Comparison of ENCODE assay signal across 26 cellular contexts in genomic region chr13:39245688-39246087, GRCh38.
A peak's percentile ranks its signal among the peaks of the same experiment; 100 is the strongest.
DNase-seq lines count a peak whose midpoint lies in the region; ATAC-seq and TF ChIP-seq lines count a peak whose summit lies in the region.
"Had no signal": no experiment of that assay in that cellular context is flagged by ENCODE, and none has a peak within 500 bp of the region (broad histone marks: within the 10 kb centered on the region; RNA-seq: fewer than 3 reads in every experiment).

No MANE protein-coding gene starts in this region.

- TF ChIP-seq CTCF in GM23338 (conservative IDR thresholded peaks at IDR 0.05; ENCODE audit: low read depth in 2 of 2): no peak
- TF ChIP-seq CTCF in epithelial cell of esophagus (IDR thresholded peaks at IDR 0.05; ENCODE audit: insufficient read depth, low read depth, low read length, missing control alignments): no peak

- H3K27me3 Mint-ChIP-seq in GM23338 (ENCODE audit: insufficient read depth, low read depth, poor library complexity): no peaks in the 10 kb centered on the region
- H3K27me3 Mint-ChIP-seq: type B pancreatic cell had no signal

- H4K20me1 ChIP-seq in GM23338 (replicated peaks; ENCODE audit: insufficient read depth): no peaks in the 10 kb centered on the region

- no peaks in the 10 kb centered on the region for H3K4me1 Mint-ChIP-seq in GM23338
- H3K4me1 Mint-ChIP-seq: CD14-positive monocyte, naive B cell had no signal

- no peak overlapping the region for H2BK120ac ChIP-seq in mesenchymal stem cell (ENCODE audit: low read depth, low read length)

- H2BK5ac ChIP-seq in mesenchymal stem cell (ENCODE audit: low read depth, low read length, poor library complexity, severe bottlenecking): no peak overlapping the region

- no peak overlapping the region for H3K27ac ChIP-seq in GM23338 (ENCODE audit: low read depth)
- no peak overlapping the region for H3K27ac ChIP-seq in mesenchymal stem cell (ENCODE audit: low read length, poor library complexity, severe bottlenecking)
- H3K27ac ChIP-seq: brain microvascular endothelial cell, colonic mucosa, hepatocyte, skin epidermis had no signal

- H2BK15ac ChIP-seq in mesenchymal stem cell (ENCODE audit: low read depth, poor library complexity, severe bottlenecking): no peak overlapping the region

- H3K9me2 ChIP-seq in GM23338 (ENCODE audit: insufficient read depth): no peaks in the 10 kb centered on the region

- no peak for DNase-seq in GM23338 (ENCODE audit: low spot score)
- DNase-seq in NCI-H1417 (lab: John Stamatoyannopoulos, UW): peak; percentile 47 to 86 (median 86)
- DNase-seq in NCI-H345 treated with DMSO at 0.1 percent for 48 hours (lab: John Stamatoyannopoulos, UW; ENCODE audit: unreplicated experiment): peak; percentile 70
- DNase-seq in epithelial cell of esophagus (ENCODE audit: low read depth): peak; percentile 81
- DNase-seq in mesenchymal stem cell: no peak
- DNase-seq in inferior parietal cortex (ENCODE audit: extremely low spot score): no peak
- DNase-seq: activated CD4-positive, alpha-beta memory T cell treated with anti-CD3 and anti-CD28 coated beads, Interleukin-2, amount 10 ng/mL, durations not matched to agents 7 days and 5 days; activated effector memory CD4-positive, alpha-beta T cell treated with anti-CD3 and anti-CD28 coated beads, Interleukin-2, amount 50 U/mL, for 16 hours; brain microvascular endothelial cell; colonic mucosa; DMS53; effector memory CD4-positive, alpha-beta T cell; GF-D8; Kasumi-1; naive B cell; NCI-H1092; NCI-H524; T-helper 1 cell had no signal

- H3K18ac ChIP-seq in mesenchymal stem cell (ENCODE audit: low read depth in 1 of 2, low read length in 2 of 2): no peak overlapping the region

- H2AK5ac ChIP-seq in mesenchymal stem cell (ENCODE audit: low read length, severe bottlenecking): no peak overlapping the region

- no peak overlapping the region for H3K27ac Mint-ChIP-seq in GM23338
- H3K27ac Mint-ChIP-seq: activated CD4-positive, alpha-beta memory T cell treated with anti-CD3 and anti-CD28 coated beads, Interleukin-2, amount 10 ng/mL, durations not matched to agents 7 days and 5 days; CD14-positive monocyte; naive B cell; type B pancreatic cell had no signal

- no peak overlapping the region for H4K8ac ChIP-seq in mesenchymal stem cell (ENCODE audit: low read length)

- no peak overlapping the region for H3K4me3 Mint-ChIP-seq in GM23338
- H3K4me3 Mint-ChIP-seq: activated CD4-positive, alpha-beta memory T cell treated with anti-CD3 and anti-CD28 coated beads, Interleukin-2, amount 10 ng/mL, durations not matched to agents 7 days and 5 days; CD14-positive monocyte; naive B cell; type B pancreatic cell had no signal

- H3K14ac ChIP-seq in mesenchymal stem cell (ENCODE audit: low read length in 2 of 2): no peak overlapping the region

- H4K91ac ChIP-seq in mesenchymal stem cell (ENCODE audit: low read length): no peak overlapping the region

- no peaks in the 10 kb centered on the region for H3K4me1 ChIP-seq in GM23338 (ENCODE audit: insufficient read depth)
- no peaks in the 10 kb centered on the region for H3K4me1 ChIP-seq in mesenchymal stem cell (ENCODE audit: control insufficient read depth, insufficient read depth, low read depth, low read length)
- H3K4me1 ChIP-seq: colonic mucosa had no signal

- H3F3A ChIP-seq in GM23338 (replicated peaks; ENCODE audit: low read depth): no peaks in the 10 kb centered on the region

- no peak overlapping the region for H2BK12ac ChIP-seq in mesenchymal stem cell (ENCODE audit: low read length in 2 of 2)

- no peak overlapping the region for H3K4ac ChIP-seq in mesenchymal stem cell (ENCODE audit: low read depth in 1 of 2, low read length in 2 of 2)

- H3K9ac ChIP-seq in mesenchymal stem cell (ENCODE audit: low read length): no peak overlapping the region

- no peaks in the 10 kb centered on the region for H3K9me3 ChIP-seq in mesenchymal stem cell (ENCODE audit: control insufficient read depth, low read length)
- H3K9me3 ChIP-seq: colonic mucosa had no signal

- no peak for ATAC-seq in GM23338
- no peak for ATAC-seq in GM18870 (IDR thresholded peaks at IDR 0.05; ENCODE audit: unreplicated experiment)
- ATAC-seq in HG03521 (IDR thresholded peaks at IDR 0.05; ENCODE audit: unreplicated experiment): no peak
- ATAC-seq: esophagus mucosa, left lobe of liver had no signal

- no peaks in the 10 kb centered on the region for H3K9me3 Mint-ChIP-seq in GM23338
- H3K9me3 Mint-ChIP-seq: activated CD4-positive, alpha-beta memory T cell treated with anti-CD3 and anti-CD28 coated beads, Interleukin-2, amount 10 ng/mL, durations not matched to agents 7 days and 5 days; CD14-positive monocyte; type B pancreatic cell had no signal

- H3K79me2 ChIP-seq in GM23338 (replicated peaks; ENCODE audit: insufficient read depth): no peaks in the 10 kb centered on the region
- H3K79me2 ChIP-seq: hepatocyte had no signal

- 32% methylated on average over 2 of the region's 4 CpGs for WGBS in mesenchymal stem cell

- H3K4me2 ChIP-seq in GM23338: no peak overlapping the region
- no peak overlapping the region for H3K4me2 ChIP-seq in mesenchymal stem cell (ENCODE audit: low read length, poor library complexity, severe bottlenecking)
- H3K4me2 ChIP-seq: hepatocyte had no signal

- H3K36me3 Mint-ChIP-seq in GM23338 (ENCODE audit: low read depth): no peaks in the 10 kb centered on the region
- H3K36me3 Mint-ChIP-seq: CD14-positive monocyte, naive B cell, type B pancreatic cell had no signal

- H2AFZ ChIP-seq in GM23338: 0 out of 2 replicates have a peak overlapping the region, but pooled peaks have one; percentile 33
- H2AFZ ChIP-seq in mesenchymal stem cell (ENCODE audit: low read depth, low read length): no peak overlapping the region
- H2AFZ ChIP-seq: hepatocyte had no signal

- no peaks in the 10 kb centered on the region for H3K27me3 ChIP-seq in GM23338 (ENCODE audit: insufficient read depth)
- no peaks in the 10 kb centered on the region for H3K27me3 ChIP-seq in mesenchymal stem cell (ENCODE audit: control insufficient read depth in 1 of 2, insufficient read depth in 1 of 2, low read length in 2 of 2)
- H3K27me3 ChIP-seq: brain microvascular endothelial cell, colonic mucosa had no signal

- no peak overlapping the region for H3K4me3 ChIP-seq in GM23338
- H3K4me3 ChIP-seq in epithelial cell of esophagus (ENCODE audit: low read length): no peak overlapping the region
- H3K4me3 ChIP-seq in mesenchymal stem cell (ENCODE audit: insufficient read depth in 1 of 2, low read depth in 1 of 2, low read length in 2 of 2): no peak overlapping the region
- H3K4me3 ChIP-seq: colonic mucosa, hepatocyte, skin epidermis had no signal

- no peaks in the 10 kb centered on the region for H3K79me1 ChIP-seq in mesenchymal stem cell (replicated peaks; ENCODE audit: low read length, poor library complexity, severe bottlenecking)

- no peak overlapping the region for H3K23ac ChIP-seq in mesenchymal stem cell (ENCODE audit: low read length in 2 of 2)

- no peaks in the 10 kb centered on the region for H3K36me3 ChIP-seq in GM23338 (ENCODE audit: insufficient read depth)
- no peaks in the 10 kb centered on the region for H3K36me3 ChIP-seq in mesenchymal stem cell (ENCODE audit: control insufficient read depth in 1 of 2, insufficient read depth in 2 of 2, low read depth in 1 of 2, low read length in 2 of 2)
- H3K36me3 ChIP-seq: brain microvascular endothelial cell, colonic mucosa had no signal

TF ChIP-seq in GM23338, 12 proteins besides CTCF, POLR2A, EP300 and RAD21 (continues in another document):
- TF ChIP-seq POLR2AphosphoS5 (IDR thresholded peaks at IDR 0.05; ENCODE audit: low read depth): no peak
- no peak for TF ChIP-seq REST (IDR thresholded peaks at IDR 0.05; ENCODE audit: unreplicated experiment)
- TF ChIP-seq, protein P1, sequence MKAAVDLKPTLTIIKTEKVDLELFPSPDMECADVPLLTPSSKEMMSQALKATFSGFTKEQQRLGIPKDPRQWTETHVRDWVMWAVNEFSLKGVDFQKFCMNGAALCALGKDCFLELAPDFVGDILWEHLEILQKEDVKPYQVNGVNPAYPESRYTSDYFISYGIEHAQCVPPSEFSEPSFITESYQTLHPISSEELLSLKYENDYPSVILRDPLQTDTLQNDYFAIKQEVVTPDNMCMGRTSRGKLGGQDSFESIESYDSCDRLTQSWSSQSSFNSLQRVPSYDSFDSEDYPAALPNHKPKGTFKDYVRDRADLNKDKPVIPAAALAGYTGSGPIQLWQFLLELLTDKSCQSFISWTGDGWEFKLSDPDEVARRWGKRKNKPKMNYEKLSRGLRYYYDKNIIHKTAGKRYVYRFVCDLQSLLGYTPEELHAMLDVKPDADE (IDR thresholded peaks at IDR 0.05): no peak
- TF ChIP-seq EZH2phosphoT487 (IDR thresholded peaks at IDR 0.05; ENCODE audit: unreplicated experiment): no peak
- TF ChIP-seq EZH2 (IDR thresholded peaks at IDR 0.05; ENCODE audit: low read depth, unreplicated experiment): no peak
- no peak for TF ChIP-seq STAT1 (IDR thresholded peaks at IDR 0.05; ENCODE audit: unreplicated experiment)
- no peak for TF ChIP-seq ZNF331 (CRISPR knock-in tag; IDR thresholded peaks at IDR 0.05; ENCODE audit: low read depth)
- TF ChIP-seq ZNF114 (CRISPR knock-in tag; IDR thresholded peaks at IDR 0.05): no peak
- no peak for TF ChIP-seq NANOG (IDR thresholded peaks at IDR 0.05; ENCODE audit: borderline replicate concordance)
- no peak for TF ChIP-seq CREB1 (CRISPR knock-in tag; IDR thresholded peaks at IDR 0.05; ENCODE audit: low read depth)

Comparison
In these comparisons a context has a peak if more than half of its experiments do, and no peak if none do; other contexts are left out.
1. DNase-seq: peak in NCI-H1417 (3 of 3), NCI-H345 treated with DMSO at 0.1 percent for 48 hours (single experiment) and epithelial cell of esophagus (single experiment); none in GM23338 (single experiment), mesenchymal stem cell (single experiment) and inferior parietal cortex (single experiment).